8 cellular contexts compared by ENCODE assay signal in genomic region chr7:129367700-129368388, GRCh38.
DNase-seq lines count a peak whose midpoint lies in the region; ATAC-seq lines count a peak whose summit lies in the region.

No MANE protein-coding gene starts in this region.

- no peak overlapping the region for H3K27ac Mint-ChIP-seq in central memory CD8-positive, alpha-beta T cell (ENCODE audit: low read depth)

- H3K4me1 Mint-ChIP-seq in central memory CD8-positive, alpha-beta T cell: peaks cover 20% of the 10 kb centered on the region

- peak; percentile 55 for ATAC-seq in GM18499 (IDR thresholded peaks at IDR 0.05; ENCODE audit: insufficient read depth, unreplicated experiment)
- peak; percentile 62 for ATAC-seq in HG03039 (IDR thresholded peaks at IDR 0.05; ENCODE audit: unreplicated experiment)
- ATAC-seq in central memory CD8-positive, alpha-beta T cell (replicated peaks; ENCODE audit: extremely low read depth, poor library complexity, severe bottlenecking): peak; percentile 74

- no peaks in the 10 kb centered on the region for H3K27me3 Mint-ChIP-seq in central memory CD8-positive, alpha-beta T cell

- DNase-seq in A172 (ENCODE audit: low spot score) (peak; percentile 60), NCI-H2171 treated with DMSO at 0.1 percent for 48 hours (lab: John Stamatoyannopoulos, UW) (peak; percentile 69), islet precursor cell (peak; percentile 88)
- DNase-seq in activated CD4-positive, CD25-positive, alpha-beta regulatory T cell (lab: John Stamatoyannopoulos, UW): peak; percentile 25 to 56 (median 49)
- peak; percentile 53 to 61 for DNase-seq in central memory CD8-positive, alpha-beta T cell (ENCODE audit: low spot score in 2 of 2)
- DNase-seq in stimulated activated CD4-positive, alpha-beta T cell treated with anti-CD3 and anti-CD28 coated beads, Interleukin-12 subunit alpha, Interleukin-12 subunit beta, amount 100 ng/mL, for 48 hours (ENCODE audit: low read depth in 2 of 3, low spot score in 1 of 3): peak; percentile 65 to 74 (median 73)

- no peaks in the 10 kb centered on the region for H3K9me3 Mint-ChIP-seq in central memory CD8-positive, alpha-beta T cell

- H3K4me3 Mint-ChIP-seq in central memory CD8-positive, alpha-beta T cell: peak overlapping the region; percentile 54

- H3K36me3 Mint-ChIP-seq in central memory CD8-positive, alpha-beta T cell (ENCODE audit: insufficient read depth): peaks cover 1% of the 10 kb centered on the region

Comparison
In these comparisons a context has a peak if more than half of its experiments do, and no peak if none do; other contexts are left out.
1. Peak in every context shown above with its lines: DNase-seq and ATAC-seq.